Comparison of ENCODE assay signal across 8 cellular contexts in genomic region chr5:134145779-134146581, GRCh38. TPM values are rescaled to one million over a fixed set of nuclear protein-coding genes. Genes with fewer than 3 reads are reported as not detected.
DNase-seq lines count a peak whose midpoint lies in the region; TF ChIP-seq lines count a peak whose summit lies in the region.

No MANE protein-coding gene starts in this region.

- no peaks in the 10 kb centered on the region for H3K4me1 ChIP-seq in HAP-1

- peak; percentile 88 for TF ChIP-seq CTCF in kidney epithelial cell (IDR thresholded peaks at IDR 0.05; ENCODE audit: insufficient read depth, low read length, poor library complexity, severe bottlenecking)

- in situ Hi-C loops in HAP-1 (cut with MboI; ENCODE audit: low sequenced_read_pairs): no loop called here

- H3K9me3 ChIP-seq in HAP-1: no peaks in the 10 kb centered on the region

- H3K27ac ChIP-seq in caudate nucleus (ENCODE audit: low read depth, low read length): no peak overlapping the region

- H3K4me3 ChIP-seq in HAP-1 (no peak overlapping the region), kidney epithelial cell (ENCODE audit: low read depth, low read length) (no peak overlapping the region)

- DNase-seq in EH (ENCODE audit: low read depth): peak; percentile 76
- DNase-seq in HAP-1 (ENCODE audit: low spot score in 2 of 2): peak; percentile 20 to 88
- peak; percentile 4 for DNase-seq in NCI-H2029 treated with DMSO at 0.1 percent for 48 hours (lab: John Stamatoyannopoulos, UW)
- peak; percentile 70 for DNase-seq in activated CD4-positive, CD25-positive, alpha-beta regulatory T cell treated with anti-CD3 and anti-CD28 coated beads, Interleukin-2, amount 50 U/mL, for 16 hours (ENCODE audit: low read depth, low spot score)
- DNase-seq in caudate nucleus (lab: John Stamatoyannopoulos, UW): peak in 52 of 61 donors; percentile 17 to 83 (median 48)
- no peak for DNase-seq in kidney epithelial cell (ENCODE audit: low read depth)
- peak; percentile 89 to 90 for DNase-seq in stimulated activated CD4-positive, alpha-beta T cell treated with anti-CD3 and anti-CD28 coated beads, Interleukin-2, amount 100 ng/mL, for 24 hours
- DNase-seq in NCI-H524 treated with DMSO at 0.1 percent for 48 hours (lab: John Stamatoyannopoulos, UW): no peak

- H3K36me3 ChIP-seq in HAP-1 (replicated peaks): peaks cover 75% of the 10 kb centered on the region
- peaks cover 3% of the 10 kb centered on the region for H3K36me3 ChIP-seq in kidney epithelial cell (ENCODE audit: control insufficient read depth, insufficient read depth, low read length)

- no peaks in the 10 kb centered on the region for H3K27me3 ChIP-seq in HAP-1 (ENCODE audit: low read depth)
- no peaks in the 10 kb centered on the region for H3K27me3 ChIP-seq in kidney epithelial cell (ENCODE audit: control insufficient read depth, insufficient read depth, low read length)

RNA-seq across cellular contexts. Expression of gene SKP1, which starts 30.8 kb away (rescaled TPM):
- 222 and 233 TPM in 2 replicates for total RNA-seq in kidney epithelial cell

RNA-seq across cellular contexts. Expression of gene TCF7, which starts 31.5 kb away (rescaled TPM):
- 3.6 and 4.8 TPM in 2 replicates for total RNA-seq in kidney epithelial cell

Comparison
In these comparisons a context has a peak if more than half of its experiments do, and no peak if none do; other contexts are left out.
1. DNase-seq: peak in EH (single experiment), HAP-1 (2 of 2), NCI-H2029 treated with DMSO at 0.1 percent for 48 hours (single experiment), activated CD4-positive, CD25-positive, alpha-beta regulatory T cell treated with anti-CD3 and anti-CD28 coated beads, Interleukin-2, amount 50 U/mL, for 16 hours (single experiment), caudate nucleus (52 of 61) and stimulated activated CD4-positive, alpha-beta T cell treated with anti-CD3 and anti-CD28 coated beads, Interleukin-2, amount 100 ng/mL, for 24 hours (2 of 2); none in kidney epithelial cell (single experiment) and NCI-H524 treated with DMSO at 0.1 percent for 48 hours (single experiment).